In the genomic region with DNA sequence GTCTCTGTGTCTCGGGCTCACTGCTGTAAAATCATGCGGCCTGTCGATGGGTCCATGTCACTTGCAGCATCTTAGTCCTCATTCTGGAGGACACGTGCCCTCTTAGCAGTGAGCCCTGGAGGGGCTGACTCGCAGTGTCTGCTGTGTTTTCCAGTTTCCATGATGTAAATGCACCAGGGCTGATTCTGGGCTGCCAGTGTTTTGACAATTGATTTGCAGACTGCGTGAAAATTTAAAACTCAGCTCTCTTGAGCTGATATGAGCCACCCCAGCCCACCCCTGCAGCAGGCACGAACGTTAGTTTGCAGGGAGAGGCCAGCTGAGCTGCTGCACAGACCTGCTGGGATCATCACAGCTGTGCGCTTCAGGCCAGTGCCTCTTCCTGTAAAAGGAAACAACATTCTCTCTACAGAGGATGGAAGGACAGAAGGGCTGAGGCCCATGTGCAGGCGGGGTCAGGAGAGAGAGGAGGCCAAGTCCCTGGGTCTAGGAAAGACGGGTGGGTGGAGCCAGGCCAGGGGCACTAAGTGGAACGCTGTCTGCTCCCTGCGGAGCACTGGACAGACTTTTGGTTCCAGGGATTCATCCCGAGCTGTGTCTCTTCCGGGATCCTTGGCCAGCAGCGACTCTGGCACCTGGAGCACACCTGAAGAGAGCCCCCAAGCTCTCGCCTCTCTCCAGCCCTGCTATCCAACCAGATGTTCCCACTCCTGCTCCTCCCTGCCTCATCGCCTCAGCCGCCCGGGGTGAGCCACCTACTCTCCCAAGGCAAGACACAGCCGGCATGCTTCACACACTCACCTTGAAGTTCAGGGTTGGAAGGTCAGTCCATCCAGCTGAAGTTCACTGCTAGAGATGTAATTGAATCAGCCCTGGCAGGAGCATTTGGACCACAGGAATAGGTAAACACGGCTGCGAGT, we compare ENCODE assay signal across 1 cellular context.
TF ChIP-seq lines count a peak whose summit lies in the region.

No MANE protein-coding gene starts in this region.

TF ChIP-seq in K562, 482 proteins besides CTCF, POLR2A, EP300 and RAD21:
- no peak for TF ChIP-seq PML (IDR thresholded peaks at IDR 0.05; ENCODE audit: low read length)
- TF ChIP-seq, protein P1, sequence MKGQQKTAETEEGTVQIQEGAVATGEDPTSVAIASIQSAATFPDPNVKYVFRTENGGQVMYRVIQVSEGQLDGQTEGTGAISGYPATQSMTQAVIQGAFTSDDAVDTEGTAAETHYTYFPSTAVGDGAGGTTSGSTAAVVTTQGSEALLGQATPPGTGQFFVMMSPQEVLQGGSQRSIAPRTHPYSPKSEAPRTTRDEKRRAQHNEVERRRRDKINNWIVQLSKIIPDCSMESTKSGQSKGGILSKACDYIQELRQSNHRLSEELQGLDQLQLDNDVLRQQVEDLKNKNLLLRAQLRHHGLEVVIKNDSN (CRISPR knock-in tag; IDR thresholded peaks at IDR 0.05): peak; percentile 46; the same call in 1 of the 2 replicates
